ENCODE assay signal across 1 cellular context in genomic region chr3:42549131-42549530, GRCh38.
TF ChIP-seq lines count a peak whose summit lies in the region.

No MANE protein-coding gene starts in this region.

TF ChIP-seq in K562, 482 proteins besides CTCF, POLR2A, EP300 and RAD21:
- TF ChIP-seq SMAD2 (IDR thresholded peaks at IDR 0.05; ENCODE audit: low read depth, low read length): no peak
